8 cellular contexts compared by ENCODE assay signal in the genomic region with DNA sequence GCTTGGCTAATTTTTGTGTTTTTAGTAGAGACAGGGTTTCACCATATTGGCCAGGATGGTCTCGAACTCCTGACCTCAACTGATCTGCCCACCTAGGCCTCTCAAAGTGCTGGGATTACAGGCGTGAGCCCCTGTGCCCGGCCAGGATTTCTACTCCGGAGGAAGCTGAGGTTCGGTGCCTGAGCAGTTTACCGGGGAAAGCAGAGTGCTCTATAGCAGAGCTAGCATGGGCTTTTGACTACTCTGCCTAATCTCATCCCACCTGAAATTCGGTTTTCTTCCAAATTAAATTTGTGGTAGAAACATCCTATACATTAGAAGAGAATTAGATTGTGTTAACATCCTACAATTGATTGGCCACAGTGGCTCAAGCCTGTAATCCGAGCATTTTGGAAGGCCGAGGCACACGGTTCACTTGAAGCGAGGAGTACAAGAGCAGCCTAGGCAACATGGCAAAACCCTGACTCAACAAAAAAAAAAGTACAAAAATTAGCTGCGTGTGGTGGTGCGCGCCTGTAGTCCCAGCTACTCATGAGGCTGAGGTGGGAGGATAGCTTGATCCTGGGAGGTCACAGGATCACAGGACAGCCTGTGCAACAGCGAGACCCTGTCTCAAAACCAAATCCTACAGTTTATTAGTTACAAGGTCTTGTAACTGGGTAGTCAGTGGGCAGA. TPM values are rescaled to one million over a fixed set of nuclear protein-coding genes. Genes with fewer than 3 reads are reported as not detected.
DNase-seq lines count a peak whose midpoint lies in the region; ATAC-seq and TF ChIP-seq lines count a peak whose summit lies in the region.

No MANE protein-coding gene starts in this region.

- peak overlapping the region; percentile 96 for H3K27ac Mint-ChIP-seq in activated CD8-positive, alpha-beta T cell treated with anti-CD3 and anti-CD28 coated beads, Interleukin-2, amount 10 ng/mL, durations not matched to agents 7 days and 5 days

- DNase-seq in activated CD8-positive, alpha-beta T cell treated with anti-CD3 and anti-CD28 coated beads, Interleukin-2, amount 10 ng/mL, durations not matched to agents 7 days and 5 days: no peak
- DNase-seq in right cardiac atrium: no peak
- no peak for DNase-seq in smooth muscle cell (lab: John Stamatoyannopoulos, UW; ENCODE audit: unreplicated experiment)
- DNase-seq in G401 (ENCODE audit: low spot score): no peak
- DNase-seq in NCI-H226: no peak

- peaks cover 53% of the 10 kb centered on the region for H4K20me1 ChIP-seq in smooth muscle cell (ENCODE audit: low read depth)

- H3K4me1 ChIP-seq in HEK293 (ENCODE audit: control insufficient read depth, insufficient read depth, low read length) (peaks cover 4% of the 10 kb centered on the region; the same call in 1 of the 2 replicates), right cardiac atrium (ENCODE audit: control insufficient read depth, insufficient read depth, low read length) (peaks cover 6% of the 10 kb centered on the region), smooth muscle cell (ENCODE audit: low read depth) (peaks cover 13% of the 10 kb centered on the region)

- H3K27ac ChIP-seq in HEK293 (ENCODE audit: extremely low read depth, low read depth, low read length): peak overlapping the region; percentile 95
- peak overlapping the region; percentile 37 for H3K27ac ChIP-seq in right cardiac atrium (ENCODE audit: low read length)
- peak overlapping the region; percentile 88 for H3K27ac ChIP-seq in smooth muscle cell (ENCODE audit: low read depth)

- no peaks in the 10 kb centered on the region for H3K9me3 Mint-ChIP-seq in activated CD8-positive, alpha-beta T cell treated with anti-CD3 and anti-CD28 coated beads, Interleukin-2, amount 10 ng/mL, durations not matched to agents 7 days and 5 days (ENCODE audit: insufficient read depth)

- no peak for ATAC-seq in activated CD8-positive, alpha-beta T cell treated with anti-CD3 and anti-CD28 coated beads, Interleukin-2, amount 10 ng/mL, durations not matched to agents 7 days and 5 days
- ATAC-seq in right cardiac atrium (no peak), GM18511 (IDR thresholded peaks at IDR 0.05; ENCODE audit: unreplicated experiment) (no peak), HG02852 (IDR thresholded peaks at IDR 0.05; ENCODE audit: unreplicated experiment) (no peak)

- TF ChIP-seq CTCF in HEK293 (tag by site-specific recombination; IDR thresholded peaks at IDR 0.05) (no peak), smooth muscle cell (IDR thresholded peaks at IDR 0.05; ENCODE audit: borderline replicate concordance, insufficient read depth, poor library complexity, severe bottlenecking) (no peak)

- H3K79me2 ChIP-seq in smooth muscle cell (ENCODE audit: low read depth): peaks cover 37% of the 10 kb centered on the region

- H3F3A ChIP-seq in smooth muscle cell (ENCODE audit: low read depth): peaks cover 43% of the 10 kb centered on the region

- in situ Hi-C loops in G401 (cut with HindIII; ENCODE audit: low sequenced_read_pairs): no loop called here

- no peaks in the 10 kb centered on the region for H3K27me3 Mint-ChIP-seq in activated CD8-positive, alpha-beta T cell treated with anti-CD3 and anti-CD28 coated beads, Interleukin-2, amount 10 ng/mL, durations not matched to agents 7 days and 5 days (ENCODE audit: low read depth)

- no peak overlapping the region for H2AFZ ChIP-seq in smooth muscle cell (ENCODE audit: low read depth)

- no peaks in the 10 kb centered on the region for H3K9me3 ChIP-seq in HEK293 (ENCODE audit: control insufficient read depth, insufficient read depth, low read depth, low read length)
- H3K9me3 ChIP-seq in right cardiac atrium (ENCODE audit: control insufficient read depth, low read length): no peaks in the 10 kb centered on the region
- no peaks in the 10 kb centered on the region for H3K9me3 ChIP-seq in smooth muscle cell (replicated peaks; ENCODE audit: low read depth)

- H3K4me3 Mint-ChIP-seq in activated CD8-positive, alpha-beta T cell treated with anti-CD3 and anti-CD28 coated beads, Interleukin-2, amount 10 ng/mL, durations not matched to agents 7 days and 5 days: peak overlapping the region; percentile 98

- peak overlapping the region; percentile 94 for H3K4me2 ChIP-seq in smooth muscle cell

- POLR2A ChIA-PET in HEK293 (lab: Yijun Ruan, JAX): interaction anchor here (0.5 to 2.4 kb wide), 7 partner anchors 10 to 361 kb away, joined by 3 to 13 read pairs (median 4); a partner anchor contains a TSS
- POLR2A ChIA-PET in activated CD8-positive, alpha-beta T cell treated with anti-CD3 and anti-CD28 coated beads, Interleukin-2, amount 10 ng/mL, durations not matched to agents 7 days and 5 days (lab: Charles Lee): interaction anchor here (0.6 to 2.2 kb wide), 7 partner anchors 13 to 362 kb away, joined by 3 to 7 read pairs (median 4); a partner anchor contains a TSS

- H3K4me1 Mint-ChIP-seq in activated CD8-positive, alpha-beta T cell treated with anti-CD3 and anti-CD28 coated beads, Interleukin-2, amount 10 ng/mL, durations not matched to agents 7 days and 5 days (ENCODE audit: low read depth): peaks cover 60% of the 10 kb centered on the region

- 24% methylated on average over 15 of the region's 15 CpGs for WGBS in right cardiac atrium
- 25% methylated on average over 15 of the region's 15 CpGs for WGBS in smooth muscle cell (ENCODE audit: low lambda C conversion rate)

- peak overlapping the region; percentile 96 for H3K4me3 ChIP-seq in HEK293 (ENCODE audit: low read depth, low read length)
- H3K4me3 ChIP-seq in right cardiac atrium (ENCODE audit: low read length): peak overlapping the region; percentile 88
- peak overlapping the region; percentile 100 for H3K4me3 ChIP-seq in smooth muscle cell

- intact Hi-C loops in right cardiac atrium (cut with DNase I): no loop called here

- peak overlapping the region; percentile 99 for H3K9ac ChIP-seq in smooth muscle cell (ENCODE audit: low read depth)

- no peaks in the 10 kb centered on the region for H3K27me3 ChIP-seq in right cardiac atrium (ENCODE audit: control insufficient read depth, insufficient read depth)
- H3K27me3 ChIP-seq in smooth muscle cell (ENCODE audit: low read depth): no peaks in the 10 kb centered on the region

- peaks cover 90% of the 10 kb centered on the region for H3K36me3 Mint-ChIP-seq in activated CD8-positive, alpha-beta T cell treated with anti-CD3 and anti-CD28 coated beads, Interleukin-2, amount 10 ng/mL, durations not matched to agents 7 days and 5 days (ENCODE audit: low read depth)

- CTCF ChIA-PET in HEK293 (lab: Yijun Ruan, JAX): interaction anchor here (0.6 to 1.9 kb wide), 5 partner anchors 10 to 126 kb away, joined by 3 to 5 read pairs (median 3); a partner anchor contains a TSS
- CTCF ChIA-PET in activated CD8-positive, alpha-beta T cell treated with anti-CD3 and anti-CD28 coated beads, Interleukin-2, amount 10 ng/mL, durations not matched to agents 7 days and 5 days (lab: Charles Lee): interaction anchor here (0.7 to 2.2 kb wide), 9 partner anchors 9 to 98 kb away, joined by 3 to 12 read pairs (median 3); a partner anchor contains a TSS

- H3K36me3 ChIP-seq in HEK293 (ENCODE audit: control insufficient read depth in 2 of 2, insufficient read depth in 1 of 2, low read length in 2 of 2): peaks cover 14 to 55% of the 10 kb centered on the region in 2 experiments
- no peaks in the 10 kb centered on the region for H3K36me3 ChIP-seq in smooth muscle cell (ENCODE audit: low read depth)

TF ChIP-seq in HEK293, 187 proteins besides CTCF, POLR2A, EP300 and RAD21:
- TF ChIP-seq ZNF19 (tag by site-specific recombination; IDR thresholded peaks at IDR 0.05; ENCODE audit: low read depth) (no peak), ZBTB17 (tag by site-specific recombination; IDR thresholded peaks at IDR 0.05) (peak; percentile 81)

RNA-seq across cellular contexts. Expression of a gene that starts 1.6 kb away (rescaled TPM):
- total RNA-seq in activated CD8-positive, alpha-beta T cell treated with anti-CD3 and anti-CD28 coated beads, Interleukin-2, amount 10 ng/mL, durations not matched to agents 7 days and 5 days: 1,000 to 10,000 TPM; 1,992 to 2,019 TPM
- total RNA-seq in right cardiac atrium (1,000 to 10,000 TPM; 1,399 to 1,753 (median 1,480) TPM), smooth muscle cell (1,134 and 1,154 TPM in 2 replicates)
- polyA plus RNA-seq in right cardiac atrium (1,392 TPM), smooth muscle cell (732 and 818 TPM in 2 replicates)
- total RNA-seq in G401 (2014; rRNA removed; shearing (Covaris generic)): 2,624 and 3,787 TPM in 2 replicates

RNA-seq across cellular contexts. Expression of a gene that starts 7.2 kb away (rescaled TPM):
- total RNA-seq in activated CD8-positive, alpha-beta T cell treated with anti-CD3 and anti-CD28 coated beads, Interleukin-2, amount 10 ng/mL, durations not matched to agents 7 days and 5 days: 1,000 to 10,000 TPM; 2,117 to 2,361 TPM
- total RNA-seq in right cardiac atrium (1,000 to 10,000 TPM; 1,034 to 1,270 (median 1,120) TPM), smooth muscle cell (3,115 and 3,456 TPM in 2 replicates)
- polyA plus RNA-seq in right cardiac atrium (2,599 TPM), smooth muscle cell (729 and 804 TPM in 2 replicates)
- 2,371 and 2,995 TPM in 2 replicates for total RNA-seq in G401 (2014; rRNA removed; shearing (Covaris generic))

RNA-seq across cellular contexts. Expression of a gene that starts 15.0 kb away (rescaled TPM):
- 100 to 1,000 TPM; 280 to 297 TPM for total RNA-seq in activated CD8-positive, alpha-beta T cell treated with anti-CD3 and anti-CD28 coated beads, Interleukin-2, amount 10 ng/mL, durations not matched to agents 7 days and 5 days
- 1 to 10 TPM; 4.4 to 6.8 (median 4.9) TPM for total RNA-seq in right cardiac atrium
- 6.6 TPM for polyA plus RNA-seq in right cardiac atrium
- total RNA-seq in smooth muscle cell: 0.27 and 0.45 TPM in 2 replicates
- 0.85 and 2.0 TPM in 2 replicates for polyA plus RNA-seq in smooth muscle cell
- 0.74 TPM in 1 of 2 replicates, not detected in the other for total RNA-seq in G401 (2014; rRNA removed; shearing (Covaris generic))

RNA-seq across cellular contexts. Expression of a gene that starts 23.5 kb away (rescaled TPM):
- total RNA-seq in activated CD8-positive, alpha-beta T cell treated with anti-CD3 and anti-CD28 coated beads, Interleukin-2, amount 10 ng/mL, durations not matched to agents 7 days and 5 days: 1 to 10 TPM; 7.5 to 8.4 TPM
- total RNA-seq in right cardiac atrium: 100 to 1,000 TPM; 139 to 158 (median 147) TPM
- polyA plus RNA-seq in right cardiac atrium: 104 TPM
- total RNA-seq in smooth muscle cell: 58.1 and 66.1 TPM in 2 replicates
- polyA plus RNA-seq in smooth muscle cell: 127 and 135 TPM in 2 replicates
- total RNA-seq in G401 (2014; rRNA removed; shearing (Covaris generic)): 29.8 and 35.9 TPM in 2 replicates

RNA-seq across cellular contexts. Expression of a gene that starts 36.0 kb away (rescaled TPM):
- 10 to 100 TPM; 36.6 to 37.5 TPM for total RNA-seq in activated CD8-positive, alpha-beta T cell treated with anti-CD3 and anti-CD28 coated beads, Interleukin-2, amount 10 ng/mL, durations not matched to agents 7 days and 5 days
- 10 to 100 TPM; 11.1 to 17.7 (median 11.9) TPM for total RNA-seq in right cardiac atrium
- polyA plus RNA-seq in right cardiac atrium: 9.3 TPM
- total RNA-seq in smooth muscle cell: 10.5 and 18.6 TPM in 2 replicates
- 24.6 and 24.7 TPM in 2 replicates for polyA plus RNA-seq in smooth muscle cell
- 50.9 and 65.6 TPM in 2 replicates for total RNA-seq in G401 (2014; rRNA removed; shearing (Covaris generic))

Comparison
In these comparisons a context has a peak if more than half of its experiments do, and no peak if none do; other contexts are left out.
1. H3K27ac ChIP-seq: peak in every context shown above with its lines; median percentile 95 in HEK293; 88 in smooth muscle cell; 37 in right cardiac atrium.
2. RNA of a gene that starts 15.0 kb away (total RNA-seq): 280 to 297 TPM in activated CD8-positive, alpha-beta T cell treated with anti-CD3 and anti-CD28 coated beads, Interleukin-2, amount 10 ng/mL, durations not matched to agents 7 days and 5 days; 4.4 to 6.8 TPM in right cardiac atrium, 0.27 to 0.45 TPM in smooth muscle cell and 0.74 TPM in G401; every median in the first group is over 10 times any median in the second.
3. Peak in every context shown above with its lines, with median percentiles within 50 percentile points of each other: H3K4me3 ChIP-seq.